Comparison of ENCODE assay signal across 8 cellular contexts in genomic region chr11:83285771-83286528, GRCh38. TPM values are rescaled to one million over a fixed set of nuclear protein-coding genes. Genes with fewer than 3 reads are reported as not detected.
DNase-seq lines count a peak whose midpoint lies in the region; ATAC-seq and TF ChIP-seq lines count a peak whose summit lies in the region.

Gene CCDC90B (minus strand): TSS chr11:83286367. CDS start chr11:83285972, 395 bp downstream.

- peak; percentile 47 for TF ChIP-seq CTCF in epithelial cell of esophagus (IDR thresholded peaks at IDR 0.05; ENCODE audit: insufficient read depth, low read depth, low read length, missing control alignments)

- H3K27me3 ChIP-seq in mononuclear cell (ENCODE audit: insufficient read depth, low read length), result no peaks in the 10 kb centered on the region

- H3K36me3 Mint-ChIP-seq in IgD-negative memory B cell, result peaks cover 2% of the 10 kb centered on the region

- no peaks in the 10 kb centered on the region for H3K9me3 Mint-ChIP-seq in IgD-negative memory B cell

- H3K27ac Mint-ChIP-seq in IgD-negative memory B cell, result peak within 1 kb of the TSS; percentile 95 to 100 (median 99)

- peak within 1 kb of the TSS; percentile 81 for H3K4me3 ChIP-seq in epithelial cell of esophagus (ENCODE audit: low read length)
- peak within 1 kb of the TSS; percentile 80 for H3K4me3 ChIP-seq in mononuclear cell (ENCODE audit: low read length)

- H3K4me1 Mint-ChIP-seq in IgD-negative memory B cell, result peaks cover 34 to 52% (median 39%) of the 10 kb centered on the region in 3 donors

- H3K4me1 ChIP-seq in mononuclear cell (ENCODE audit: insufficient read depth, low read length), result peaks cover 22% of the 10 kb centered on the region

- H3K9me3 ChIP-seq in mononuclear cell (ENCODE audit: low read depth, low read length), result no peaks in the 10 kb centered on the region

- peak; percentile 90 for DNase-seq in DMS114 treated with DMSO at 0.1 percent for 48 hours (lab: John Stamatoyannopoulos, UW; ENCODE audit: unreplicated experiment)
- peak; percentile 86 for DNase-seq in OCI-M2 (lab: John Stamatoyannopoulos, UW; ENCODE audit: unreplicated experiment)
- DNase-seq in activated T-cell treated with anti-CD3 and anti-CD28 coated beads for 4 hours, result peak; percentile 87
- peak; percentile 99 for DNase-seq in epithelial cell of esophagus (ENCODE audit: low read depth)
- DNase-seq in stimulated activated CD8-positive, alpha-beta memory T cell treated with anti-CD3 and anti-CD28 coated beads, Interleukin-4, amount 100 ng/mL, for 1 hour (ENCODE audit: low read depth in 2 of 2, low spot score in 1 of 2), result peak; percentile 78 to 86

- H3K4me3 Mint-ChIP-seq in IgD-negative memory B cell, result peak within 1 kb of the TSS; percentile 96 to 100 (median 98)

- no peaks in the 10 kb centered on the region for H3K27me3 Mint-ChIP-seq in IgD-negative memory B cell

- ATAC-seq in GM21529 (IDR thresholded peaks at IDR 0.05; ENCODE audit: unreplicated experiment), result peak; percentile 88

RNA-seq across cellular contexts. Expression of gene CCDC90B, which starts in this region (rescaled TPM):
- 58.3 TPM for polyA plus RNA-seq in IgD-negative memory B cell
- 44.6 TPM for total RNA-seq in mononuclear cell

Comparison
In these comparisons a context has a peak if more than half of its experiments do, and no peak if none do; other contexts are left out.
1. Peak in every context shown above with its lines: DNase-seq, ATAC-seq and H3K4me3 ChIP-seq.